11 cellular contexts compared by ENCODE assay signal in genomic region chr1:151905443-151906323, GRCh38. TPM values are rescaled to one million over a fixed set of nuclear protein-coding genes. Genes with fewer than 3 reads are reported as not detected.
DNase-seq lines count a peak whose midpoint lies in the region; ATAC-seq, FAIRE-seq and TF ChIP-seq lines count a peak whose summit lies in the region.
"Not testable (repeated sequence)": the region's sequence is repeated elsewhere in the genome, so short reads cannot be mapped to it uniquely, and the experiment has no call there.
"Had no signal": no experiment of that assay in that cellular context is flagged by ENCODE, and none has a peak within 500 bp of the region (broad histone marks: within the 10 kb centered on the region; RNA-seq: fewer than 3 reads in every experiment).

No MANE protein-coding gene starts in this region.

- DNase-seq in HFFc6; astrocyte (ENCODE audit: low read depth): not testable (repeated sequence)
- peak; percentile 25 to 31 for DNase-seq in activated T-cell treated with anti-CD3 and anti-CD28 coated beads, Interleukin-2, amount 50 U/mL, for 72 hours
- DNase-seq in fibroblast of pulmonary artery (ENCODE audit: low read depth): peak; percentile 58
- DNase-seq in naive thymus-derived CD8-positive, alpha-beta T cell: peak in 4 of 10 donors; percentile 8 to 21 (median 10)
- peak; percentile 14 for DNase-seq in stimulated activated CD4-positive, alpha-beta T cell treated with anti-CD3 and anti-CD28 coated beads, Interleukin-4, amount 100 ng/mL, for 24 hours

- peak overlapping the region; percentile 2 for H3K4me2 ChIP-seq in astrocyte (ENCODE audit: low read length)

- POLR2A ChIA-PET in naive thymus-derived CD8-positive, alpha-beta T cell (lab: Charles Lee): interaction anchor here (0.7 to 8.1 kb wide), 13 partner anchors 10 to 448 kb away, joined by 3 to 189 read pairs (median 6); partner anchors contain the start of genes MRPL9, S100A10 and S100A11

- H3K4me3 ChIP-seq in ACC112 (ENCODE audit: low read depth, low read length); astrocyte (ENCODE audit: insufficient read depth, low read depth, low read length); fibroblast of pulmonary artery (replicated peaks; ENCODE audit: low read depth, low read length): not testable (repeated sequence)

- H3K79me2 ChIP-seq in ACC112 (ENCODE audit: control insufficient read depth, insufficient read depth, low read length, unreplicated experiment): peaks cover 23% of the 10 kb centered on the region
- H3K79me2 ChIP-seq in astrocyte (ENCODE audit: insufficient read depth, low read length): not testable (repeated sequence)

- not testable (repeated sequence) for H3K9me3 ChIP-seq in astrocyte (ENCODE audit: insufficient read depth, low read depth, low read length)

- not testable (repeated sequence) for FAIRE-seq in astrocyte (lab: Jason Lieb, UNC)

- not testable (repeated sequence) for H3K4me3 Mint-ChIP-seq in HFFc6
- peak overlapping the region; percentile 72 to 83 for H3K4me3 Mint-ChIP-seq in activated T-cell treated with anti-CD3 and anti-CD28 coated beads, Interleukin-2, amount 50 U/mL, for 72 hours
- H3K4me3 Mint-ChIP-seq in astrocyte (ENCODE audit: unreplicated experiment): peak overlapping the region; percentile 51
- H3K4me3 Mint-ChIP-seq in naive thymus-derived CD8-positive, alpha-beta T cell: peak overlapping the region; percentile 64 to 85 (median 78)

- TF ChIP-seq CTCF in HFFc6 (IDR thresholded peaks at IDR 0.05); VCaP (conservative IDR thresholded peaks at IDR 0.05); astrocyte (IDR thresholded peaks at IDR 0.05; ENCODE audit: insufficient read depth, low read depth, low read length); fibroblast of pulmonary artery (IDR thresholded peaks at IDR 0.05; ENCODE audit: low read length, missing control alignments): not testable (repeated sequence)

- not testable (repeated sequence) for H3K9ac ChIP-seq in astrocyte (ENCODE audit: low read length)

- H2AFZ ChIP-seq in ACC112 (ENCODE audit: low read length, unreplicated experiment); astrocyte (ENCODE audit: low read depth, low read length): not testable (repeated sequence)

- H3K27me3 Mint-ChIP-seq in HFFc6 (ENCODE audit: insufficient read depth); activated T-cell treated with anti-CD3 and anti-CD28 coated beads, Interleukin-2, amount 50 U/mL, for 72 hours (ENCODE audit: low read depth); astrocyte (ENCODE audit: low read depth, unreplicated experiment); naive thymus-derived CD8-positive, alpha-beta T cell: not testable (repeated sequence)

- peaks cover 16% of the 10 kb centered on the region for H3K4me1 ChIP-seq in ACC112 (ENCODE audit: control insufficient read depth, insufficient read depth, low read length, unreplicated experiment)
- not testable (repeated sequence) for H3K4me1 ChIP-seq in astrocyte (ENCODE audit: insufficient read depth, low read length)

- H3K4me1 Mint-ChIP-seq in HFFc6 (ENCODE audit: low read depth) (peaks cover 33% of the 10 kb centered on the region), astrocyte (ENCODE audit: low read depth, unreplicated experiment) (peaks cover 13% of the 10 kb centered on the region)
- H3K4me1 Mint-ChIP-seq in activated T-cell treated with anti-CD3 and anti-CD28 coated beads, Interleukin-2, amount 50 U/mL, for 72 hours (ENCODE audit: low read depth): peaks cover 59% of the 10 kb centered on the region
- H3K4me1 Mint-ChIP-seq in naive thymus-derived CD8-positive, alpha-beta T cell: peaks cover 30 to 70% (median 62%) of the 10 kb centered on the region in 4 donors

- H3K27ac ChIP-seq in ACC112 (ENCODE audit: low read depth, low read length) (peak overlapping the region; percentile 52), VCaP (peak overlapping the region; percentile 92)
- H3K27ac ChIP-seq in astrocyte (ENCODE audit: low read depth, low read length): not testable (repeated sequence)

- peaks cover 31% of the 10 kb centered on the region for H3K9me3 Mint-ChIP-seq in HFFc6
- peaks cover 13 to 19% of the 10 kb centered on the region in 2 donors for H3K9me3 Mint-ChIP-seq in activated T-cell treated with anti-CD3 and anti-CD28 coated beads, Interleukin-2, amount 50 U/mL, for 72 hours
- peaks cover 16% of the 10 kb centered on the region for H3K9me3 Mint-ChIP-seq in astrocyte (ENCODE audit: unreplicated experiment)
- H3K9me3 Mint-ChIP-seq in naive thymus-derived CD8-positive, alpha-beta T cell: peaks cover 0 to 39% (median 13%) of the 10 kb centered on the region in 9 donors

- H3K36me3 ChIP-seq in ACC112 (ENCODE audit: insufficient read depth, low read length): peaks cover 16% of the 10 kb centered on the region
- not testable (repeated sequence) for H3K36me3 ChIP-seq in astrocyte (ENCODE audit: insufficient read depth, low read length)

- H3K27ac Mint-ChIP-seq in HFFc6 (peak overlapping the region; percentile 80), astrocyte (ENCODE audit: unreplicated experiment) (peak overlapping the region; percentile 67)
- H3K27ac Mint-ChIP-seq in activated T-cell treated with anti-CD3 and anti-CD28 coated beads, Interleukin-2, amount 50 U/mL, for 72 hours: peak overlapping the region; percentile 93
- peak overlapping the region; percentile 54 to 98 (median 92) for H3K27ac Mint-ChIP-seq in naive thymus-derived CD8-positive, alpha-beta T cell

- H4K20me1 ChIP-seq in astrocyte (ENCODE audit: insufficient read depth, low read length): not testable (repeated sequence)

- H3K36me3 Mint-ChIP-seq in HFFc6 (ENCODE audit: low read depth) (peaks cover 43% of the 10 kb centered on the region), astrocyte (ENCODE audit: low read depth, unreplicated experiment) (peaks cover 32% of the 10 kb centered on the region)
- H3K36me3 Mint-ChIP-seq in activated T-cell treated with anti-CD3 and anti-CD28 coated beads, Interleukin-2, amount 50 U/mL, for 72 hours (ENCODE audit: insufficient read depth in 2 of 2): peaks cover 36 to 69% of the 10 kb centered on the region in 2 donors
- peaks cover 8 to 35% (median 27%) of the 10 kb centered on the region in 3 donors for H3K36me3 Mint-ChIP-seq in naive thymus-derived CD8-positive, alpha-beta T cell

- H3K27me3 ChIP-seq in ACC112 (ENCODE audit: insufficient read depth, low read length); astrocyte (ENCODE audit: insufficient read depth, low read length): not testable (repeated sequence)

- ATAC-seq in activated T-cell treated with anti-CD3 and anti-CD28 coated beads, Interleukin-2, amount 50 U/mL, for 72 hours (replicated peaks in 1 of 2): peak; percentile 10 to 17
- peak; percentile 24 to 50 for ATAC-seq in naive thymus-derived CD8-positive, alpha-beta T cell

RNA-seq across cellular contexts. Expression of gene THEM4, which starts 3.6 kb away (rescaled TPM):
- 10 to 100 TPM in 1 of 6 experiments, 1 to 10 TPM in 5; 8.0 to 10.1 (median 9.3) TPM for total RNA-seq in HFFc6 (2021; fragmentation: NEBNext Ultra II Directional; extraction: Animal tissue kit (Norgen Biotek cat#: 25700))
- 10 to 100 TPM; 40.5 to 41.5 TPM for total RNA-seq in activated T-cell treated with anti-CD3 and anti-CD28 coated beads, Interleukin-2, amount 50 U/mL, for 72 hours
- total RNA-seq in astrocyte: 15.7 and 17.5 TPM in 2 replicates
- 100 to 1,000 TPM; 154 to 166 TPM for total RNA-seq in naive thymus-derived CD8-positive, alpha-beta T cell
- 100 to 1,000 TPM in 2 of 3 donors, 10 to 100 TPM in 1; 82.2 to 116 (median 103) TPM for polyA plus RNA-seq in naive thymus-derived CD8-positive, alpha-beta T cell

RNA-seq across cellular contexts. Expression of gene THEM5, which starts 52.2 kb away (rescaled TPM):
- total RNA-seq in HFFc6 (2021; fragmentation: NEBNext Ultra II Directional; extraction: Animal tissue kit (Norgen Biotek cat#: 25700)): not detected
- total RNA-seq in activated T-cell treated with anti-CD3 and anti-CD28 coated beads, Interleukin-2, amount 50 U/mL, for 72 hours: under 1 TPM in 1 of 2 donors, not detected in 1; 0.25 TPM
- total RNA-seq in astrocyte: not detected in 2 replicates
- total RNA-seq in naive thymus-derived CD8-positive, alpha-beta T cell: not detected
- not detected for polyA plus RNA-seq in naive thymus-derived CD8-positive, alpha-beta T cell
- total RNA-seq: cerebellum; kidney epithelial cell; T-helper 2 cell treated with Interferon-gamma antibody and Interleukin-4, amounts not matched to agents 100 ng/mL and 5 ng/mL, for 36 hours had no signal
